In genomic region chr18:54983041-54983686, GRCh38 we compare ENCODE assay signal across 8 cellular contexts. TPM values are rescaled to one million over a fixed set of nuclear protein-coding genes. Genes with fewer than 3 reads are reported as not detected.
DNase-seq lines count a peak whose midpoint lies in the region; ATAC-seq, FAIRE-seq and TF ChIP-seq lines count a peak whose summit lies in the region.

No MANE protein-coding gene starts in this region.

- FAIRE-seq in A549 (lab: Jason Lieb, UNC) (no peak), small intestine (lab: Jason Lieb, UNC) (peak; percentile 88)

- peaks cover 8% of the 10 kb centered on the region; the same call in 1 of the 2 replicates for H3K9me3 Mint-ChIP-seq in WTC11

- no peaks in the 10 kb centered on the region for H3K36me3 Mint-ChIP-seq in WTC11

- H3K27ac Mint-ChIP-seq in WTC11 = no peak overlapping the region

- POLR2A ChIA-PET in A549 (lab: Yijun Ruan, JAX) = no interaction called here
- POLR2A ChIA-PET in WTC11 (lab: Charles Lee) = interaction anchor here (0.6 kb wide), 1 partner anchor 30 kb away, joined by 3 read pairs; no protein-coding TSS in a partner anchor

- CTCF ChIA-PET in A549 (lab: Yijun Ruan, JAX) (interaction anchor here (0.6 to 5.6 kb wide), 34 partner anchors 9 to 1368 kb away, joined by 3 to 55 read pairs (median 4); no protein-coding TSS in a partner anchor), WTC11 (lab: Charles Lee) (interaction anchor here (0.6 to 2.5 kb wide), 3 partner anchors 54 to 304 kb away, joined by 3 to 10 read pairs (median 3); no protein-coding TSS in a partner anchor)

- H3K9me3 ChIP-seq in A549 = peaks cover 5% of the 10 kb centered on the region; the same call in 1 of the 3 replicates
- peaks cover 4% of the 10 kb centered on the region for H3K9me3 ChIP-seq in left ventricle myocardium inferior (replicated peaks)
- H3K9me3 ChIP-seq in small intestine (ENCODE audit: control insufficient read depth, low read depth) = no peaks in the 10 kb centered on the region

- no peaks in the 10 kb centered on the region for H3K4me1 Mint-ChIP-seq in WTC11

- H3K27ac ChIP-seq in A549 (peak overlapping the region; percentile 44 to 51; a peak in 4 of 6 replicates), left ventricle myocardium inferior (replicated peaks) (no peak overlapping the region), small intestine (ENCODE audit: low read depth in 1 of 2, low read length in 1 of 2) (no peak overlapping the region)

- WGBS in A549 (ENCODE audit: missing lambda C conversion rate) = 8% methylated on average over 8 of the region's 9 CpGs
- 24 to 30% (median 28%) methylated on average over 9 of the region's 9 CpGs for WGBS in small intestine, 3 donors

- H3K4me3 ChIP-seq in A549 (no peak overlapping the region), left ventricle myocardium inferior (no peak overlapping the region), small intestine (ENCODE audit: low read depth in 1 of 2, low read length in 2 of 2) (no peak overlapping the region)

- peak overlapping the region; percentile 10; the same call in 1 of the 3 replicates for H3K4me2 ChIP-seq in A549

- DNase-seq in A549 (ENCODE audit: low read depth in 1 of 2, low spot score in 1 of 2) (peak; percentile 31 to 65), NCI-H2081 (lab: John Stamatoyannopoulos, UW) (peak; percentile 21 to 35), WTC11 (ENCODE audit: low spot score) (no peak), left ventricle myocardium inferior (no peak), small intestine (peak; percentile 61), mucosa of gallbladder (ENCODE audit: low spot score) (no peak)

- TF ChIP-seq CTCF in A549 (IDR thresholded peaks at IDR 0.05) (peak; percentile 71), GM12873 (IDR thresholded peaks at IDR 0.05; ENCODE audit: insufficient read depth, low read depth, low read length, missing control alignments) (peak; percentile 64), WTC11 (IDR thresholded peaks at IDR 0.05) (peak; percentile 69), left ventricle myocardium inferior (IDR thresholded peaks at IDR 0.05; ENCODE audit: borderline replicate concordance) (peak; percentile 81)

- peak; percentile 85 to 86 for TF ChIP-seq RAD21 in A549 (conservative IDR thresholded peaks at IDR 0.05 in 1 of 2, IDR thresholded peaks at IDR 0.05 in 1 of 2)

- peak; percentile 91 to 92 for ATAC-seq in A549
- ATAC-seq in HG02840 (IDR thresholded peaks at IDR 0.05; ENCODE audit: low FRiP score, unreplicated experiment) = peak; percentile 78
- ATAC-seq in WTC11 = peak; percentile 82

- no peak for TF ChIP-seq EP300 in A549 (IDR thresholded peaks at IDR 0.05)

- no peaks in the 10 kb centered on the region for H3K27me3 Mint-ChIP-seq in WTC11 (ENCODE audit: low read depth)

- intact Hi-C loops in left ventricle myocardium inferior (cut with micrococcal nuclease) = loop anchor here (10.0 kb wide), 2 partner anchors 58 to 298 kb away; no protein-coding TSS in a partner anchor

- H3K27me3 ChIP-seq in left ventricle myocardium inferior (ENCODE audit: low read depth) = no peaks in the 10 kb centered on the region
- H3K27me3 ChIP-seq in small intestine (ENCODE audit: control insufficient read depth in 2 of 2, insufficient read depth in 2 of 2, low read length in 2 of 2) = no peaks in the 10 kb centered on the region

- H3K4me3 Mint-ChIP-seq in WTC11 = no peak overlapping the region

- peaks cover 16% of the 10 kb centered on the region for H3K4me1 ChIP-seq in A549
- H3K4me1 ChIP-seq in left ventricle myocardium inferior = no peaks in the 10 kb centered on the region
- H3K4me1 ChIP-seq in small intestine (ENCODE audit: control insufficient read depth in 2 of 2, insufficient read depth in 1 of 2, low read depth in 1 of 2, low read length in 1 of 2) = no peaks in the 10 kb centered on the region

- TF ChIP-seq POLR2A in A549 (IDR thresholded peaks at IDR 0.05; ENCODE audit: low read length) = no peak

- no peaks in the 10 kb centered on the region for H3K36me3 ChIP-seq in left ventricle myocardium inferior
- no peaks in the 10 kb centered on the region for H3K36me3 ChIP-seq in small intestine (ENCODE audit: control insufficient read depth in 2 of 2, insufficient read depth in 2 of 2, low read length in 2 of 2)

TF ChIP-seq in A549, 52 proteins besides CTCF, POLR2A, EP300 and RAD21:
- TF ChIP-seq SMC3 (IDR thresholded peaks at IDR 0.05) (peak; percentile 86), HMGXB4 (CRISPR knock-in tag; IDR thresholded peaks at IDR 0.05; ENCODE audit: borderline replicate concordance) (no peak), MAZ (IDR thresholded peaks at IDR 0.05; ENCODE audit: borderline replicate concordance, low read depth, low read length) (no peak), ESRRA (IDR thresholded peaks at IDR 0.05; ENCODE audit: borderline replicate concordance, low read length) (no peak)

TF ChIP-seq in WTC11, 78 proteins besides CTCF, POLR2A, EP300 and RAD21:
- TF ChIP-seq ZBTB21 (CRISPR knock-in tag; IDR thresholded peaks at IDR 0.05; ENCODE audit: borderline replicate concordance) = no peak
- no peak for TF ChIP-seq NR3C1 (CRISPR knock-in tag; conservative IDR thresholded peaks at IDR 0.05; ENCODE audit: low read depth)

RNA-seq across cellular contexts. Expression of gene CCDC68, which starts 23.9 kb away (rescaled TPM):
- 11.2 and 12.4 TPM in 2 replicates for polyA plus RNA-seq in A549 (2011; rRNA removed)
- polyA plus RNA-seq in A549 (2012; cell fraction: cytosol; rRNA removed) = 0.89 and 0.91 TPM in 2 replicates
- polyA plus RNA-seq in A549 (2012; cell fraction: nucleus; rRNA removed) = 0.47 and 1.2 TPM in 2 replicates
- polyA plus RNA-seq in A549 (2017; fragmentation: RNase III; extraction: RNeasy Plus Mini Kit Qiagen cat#74134 plus additional on column Dnase treatment) = 2.8 to 3.1 TPM (median 3.1 TPM) in 3 replicates
- polyA minus RNA-seq in A549 (2011; rRNA and poly(A)+ RNA removed) = 3.4 and 6.3 TPM in 2 replicates
- 0.23 to 0.92 TPM (median 0.55 TPM) in 3 replicates for total RNA-seq in WTC11 (2021)
- 5.1 TPM for total RNA-seq in left ventricle myocardium inferior
- polyA plus RNA-seq in small intestine = 10 to 100 TPM; 11.2 to 36.5 (median 26.7) TPM
- 9.8 TPM for total RNA-seq in mucosa of gallbladder

Comparison
In these comparisons a context has a peak if more than half of its experiments do, and no peak if none do; other contexts are left out.
1. DNase-seq: peak in A549 (2 of 2), NCI-H2081 (2 of 2) and small intestine (single experiment); none in WTC11 (single experiment), left ventricle myocardium inferior (single experiment) and mucosa of gallbladder (single experiment).
2. H3K27ac ChIP-seq: peak in A549 (2 of 2); none in left ventricle myocardium inferior (single experiment) and small intestine (0 of 2).
3. Of the 8 proteins assayed by ChIP-seq in both WTC11 and A549: peak only in WTC11: none; only in A549: none; in both: CTCF; in neither: 7.
4. Peak in every context shown above with its lines, with median percentiles within 50 percentile points of each other: ATAC-seq and CTCF ChIP-seq.